In genomic region chr4:8506373-8507250, GRCh38 we compare ENCODE assay signal across 1 cellular context.
TF ChIP-seq lines count a peak whose summit lies in the region.

No MANE protein-coding gene starts in this region.

TF ChIP-seq in GM23338, 12 proteins besides CTCF, POLR2A, EP300 and RAD21 (continued from another document):
- TF ChIP-seq, protein P1, sequence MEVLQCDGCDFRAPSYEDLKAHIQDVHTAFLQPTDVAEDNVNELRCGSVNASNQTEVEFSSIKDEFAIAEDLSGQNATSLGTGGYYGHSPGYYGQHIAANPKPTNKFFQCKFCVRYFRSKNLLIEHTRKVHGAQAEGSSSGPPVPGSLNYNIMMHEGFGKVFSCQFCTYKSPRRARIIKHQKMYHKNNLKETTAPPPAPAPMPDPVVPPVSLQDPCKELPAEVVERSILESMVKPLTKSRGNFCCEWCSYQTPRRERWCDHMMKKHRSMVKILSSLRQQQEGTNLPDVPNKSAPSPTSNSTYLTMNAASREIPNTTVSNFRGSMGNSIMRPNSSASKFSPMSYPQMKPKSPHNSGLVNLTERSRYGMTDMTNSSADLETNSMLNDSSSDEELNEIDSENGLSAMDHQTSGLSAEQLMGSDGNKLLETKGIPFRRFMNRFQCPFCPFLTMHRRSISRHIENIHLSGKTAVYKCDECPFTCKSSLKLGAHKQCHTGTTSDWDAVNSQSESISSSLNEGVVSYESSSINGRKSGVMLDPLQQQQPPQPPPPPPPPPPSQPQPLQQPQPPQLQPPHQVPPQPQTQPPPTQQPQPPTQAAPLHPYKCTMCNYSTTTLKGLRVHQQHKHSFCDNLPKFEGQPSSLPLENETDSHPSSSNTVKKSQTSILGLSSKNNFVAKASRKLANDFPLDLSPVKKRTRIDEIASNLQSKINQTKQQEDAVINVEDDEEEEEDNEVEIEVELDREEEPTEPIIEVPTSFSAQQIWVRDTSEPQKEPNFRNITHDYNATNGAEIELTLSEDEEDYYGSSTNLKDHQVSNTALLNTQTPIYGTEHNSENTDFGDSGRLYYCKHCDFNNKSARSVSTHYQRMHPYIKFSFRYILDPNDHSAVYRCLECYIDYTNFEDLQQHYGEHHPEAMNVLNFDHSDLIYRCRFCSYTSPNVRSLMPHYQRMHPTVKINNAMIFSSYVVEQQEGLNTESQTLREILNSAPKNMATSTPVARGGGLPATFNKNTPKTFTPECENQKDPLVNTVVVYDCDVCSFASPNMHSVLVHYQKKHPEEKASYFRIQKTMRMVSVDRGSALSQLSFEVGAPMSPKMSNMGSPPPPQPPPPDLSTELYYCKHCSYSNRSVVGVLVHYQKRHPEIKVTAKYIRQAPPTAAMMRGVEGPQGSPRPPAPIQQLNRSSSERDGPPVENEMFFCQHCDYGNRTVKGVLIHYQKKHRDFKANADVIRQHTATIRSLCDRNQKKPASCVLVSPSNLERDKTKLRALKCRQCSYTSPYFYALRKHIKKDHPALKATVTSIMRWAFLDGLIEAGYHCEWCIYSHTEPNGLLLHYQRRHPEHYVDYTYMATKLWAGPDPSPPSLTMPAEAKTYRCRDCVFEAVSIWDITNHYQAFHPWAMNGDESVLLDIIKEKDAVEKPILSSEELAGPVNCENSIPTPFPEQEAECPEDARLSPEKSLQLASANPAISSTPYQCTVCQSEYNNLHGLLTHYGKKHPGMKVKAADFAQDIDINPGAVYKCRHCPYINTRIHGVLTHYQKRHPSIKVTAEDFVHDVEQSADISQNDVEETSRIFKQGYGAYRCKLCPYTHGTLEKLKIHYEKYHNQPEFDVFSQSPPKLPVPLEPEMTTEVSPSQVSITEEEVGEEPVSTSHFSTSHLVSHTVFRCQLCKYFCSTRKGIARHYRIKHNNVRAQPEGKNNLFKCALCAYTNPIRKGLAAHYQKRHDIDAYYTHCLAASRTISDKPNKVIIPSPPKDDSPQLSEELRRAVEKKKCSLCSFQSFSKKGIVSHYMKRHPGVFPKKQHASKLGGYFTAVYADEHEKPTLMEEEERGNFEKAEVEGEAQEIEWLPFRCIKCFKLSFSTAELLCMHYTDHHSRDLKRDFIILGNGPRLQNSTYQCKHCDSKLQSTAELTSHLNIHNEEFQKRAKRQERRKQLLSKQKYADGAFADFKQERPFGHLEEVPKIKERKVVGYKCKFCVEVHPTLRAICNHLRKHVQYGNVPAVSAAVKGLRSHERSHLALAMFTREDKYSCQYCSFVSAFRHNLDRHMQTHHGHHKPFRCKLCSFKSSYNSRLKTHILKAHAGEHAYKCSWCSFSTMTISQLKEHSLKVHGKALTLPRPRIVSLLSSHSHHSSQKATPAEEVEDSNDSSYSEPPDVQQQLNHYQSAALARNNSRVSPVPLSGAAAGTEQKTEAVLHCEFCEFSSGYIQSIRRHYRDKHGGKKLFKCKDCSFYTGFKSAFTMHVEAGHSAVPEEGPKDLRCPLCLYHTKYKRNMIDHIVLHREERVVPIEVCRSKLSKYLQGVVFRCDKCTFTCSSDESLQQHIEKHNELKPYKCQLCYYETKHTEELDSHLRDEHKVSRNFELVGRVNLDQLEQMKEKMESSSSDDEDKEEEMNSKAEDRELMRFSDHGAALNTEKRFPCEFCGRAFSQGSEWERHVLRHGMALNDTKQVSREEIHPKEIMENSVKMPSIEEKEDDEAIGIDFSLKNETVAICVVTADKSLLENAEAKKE (CRISPR knock-in tag; IDR thresholded peaks at IDR 0.05): no peak
- TF ChIP-seq NANOG (IDR thresholded peaks at IDR 0.05; ENCODE audit: borderline replicate concordance) (no peak), EZH2phosphoT487 (IDR thresholded peaks at IDR 0.05; ENCODE audit: unreplicated experiment) (no peak), JUNB (IDR thresholded peaks at IDR 0.05; ENCODE audit: unreplicated experiment) (no peak)
TF ChIP-seq in GM23338: peak in this region for 0.
